1 cellular context compared by ENCODE assay signal in the genomic region with DNA sequence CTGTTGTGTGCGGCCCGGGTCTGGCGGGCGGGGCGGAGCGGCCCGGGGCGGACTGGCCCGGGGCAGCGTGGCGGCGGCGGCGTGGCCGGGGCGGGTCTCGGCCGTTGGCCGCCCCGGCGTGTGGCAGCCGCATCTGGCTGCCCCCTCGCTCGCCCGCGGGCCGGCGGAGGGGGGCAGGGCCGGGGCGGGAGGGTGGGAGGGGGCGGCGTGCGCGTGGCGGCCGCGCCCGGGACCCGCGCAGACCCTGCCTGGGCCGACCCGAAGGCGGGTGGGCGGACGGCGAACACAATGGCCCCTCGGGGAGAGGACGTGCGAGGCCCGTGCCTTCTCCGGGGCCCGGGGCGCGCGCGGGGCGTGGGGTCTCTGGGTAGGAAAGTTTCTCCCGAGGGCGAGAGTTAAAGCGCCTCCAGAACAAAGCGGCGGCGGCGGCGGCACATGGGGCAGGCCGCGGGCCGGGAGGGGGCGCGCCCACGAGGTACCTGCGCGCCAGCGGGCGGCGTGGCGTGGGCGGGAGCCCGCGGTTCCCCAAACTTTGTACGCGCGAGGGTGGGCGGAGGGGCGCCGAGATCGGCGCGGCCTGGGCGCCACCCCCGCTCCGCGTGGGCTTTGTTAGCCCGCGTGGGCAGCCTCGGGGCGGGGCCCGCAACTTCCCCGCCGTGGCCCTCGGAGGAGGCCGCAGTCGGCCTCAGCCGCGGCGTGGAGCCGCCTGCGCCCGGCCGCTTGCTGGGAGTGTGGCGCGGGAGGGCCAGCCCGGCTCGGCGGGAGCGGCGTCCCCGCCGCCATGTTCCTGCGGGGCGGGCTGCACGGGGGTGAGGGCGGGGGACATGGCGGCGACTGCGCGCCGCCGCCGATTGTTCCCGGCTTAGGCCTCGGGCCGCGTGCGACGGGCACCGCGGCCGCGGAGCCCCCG.
TF ChIP-seq lines count a peak whose summit lies in the region.

No MANE protein-coding gene starts in this region.

TF ChIP-seq in H1, 55 proteins besides CTCF, POLR2A, EP300 and RAD21:
- TF ChIP-seq TAF7 (optimal IDR thresholded peaks at IDR 0.05; ENCODE audit: borderline replicate concordance, low read depth, low read length) (peak; percentile 80), PHF8 (conservative IDR thresholded peaks at IDR 0.05; ENCODE audit: low read depth, low read length) (peak; percentile 64), SP1 (IDR thresholded peaks at IDR 0.05; ENCODE audit: low read depth, low read length) (no peak), POLR2AphosphoS5 (IDR thresholded peaks at IDR 0.05; ENCODE audit: low read depth, low read length) (peak; percentile 52), YY1 (IDR thresholded peaks at IDR 0.05; ENCODE audit: low read depth, low read length) (peak; percentile 77; the same call in 1 of the 2 replicates), NRF1 (IDR thresholded peaks at IDR 0.05; ENCODE audit: low read depth, low read length) (no peak), BACH1 (IDR thresholded peaks at IDR 0.05; ENCODE audit: low read length) (peak; percentile 67)
- TF ChIP-seq, protein P1, sequence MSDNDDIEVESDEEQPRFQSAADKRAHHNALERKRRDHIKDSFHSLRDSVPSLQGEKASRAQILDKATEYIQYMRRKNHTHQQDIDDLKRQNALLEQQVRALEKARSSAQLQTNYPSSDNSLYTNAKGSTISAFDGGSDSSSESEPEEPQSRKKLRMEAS (IDR thresholded peaks at IDR 0.05): peak; percentile 41; the same call in 1 of the 2 replicates
